In the genomic region with DNA sequence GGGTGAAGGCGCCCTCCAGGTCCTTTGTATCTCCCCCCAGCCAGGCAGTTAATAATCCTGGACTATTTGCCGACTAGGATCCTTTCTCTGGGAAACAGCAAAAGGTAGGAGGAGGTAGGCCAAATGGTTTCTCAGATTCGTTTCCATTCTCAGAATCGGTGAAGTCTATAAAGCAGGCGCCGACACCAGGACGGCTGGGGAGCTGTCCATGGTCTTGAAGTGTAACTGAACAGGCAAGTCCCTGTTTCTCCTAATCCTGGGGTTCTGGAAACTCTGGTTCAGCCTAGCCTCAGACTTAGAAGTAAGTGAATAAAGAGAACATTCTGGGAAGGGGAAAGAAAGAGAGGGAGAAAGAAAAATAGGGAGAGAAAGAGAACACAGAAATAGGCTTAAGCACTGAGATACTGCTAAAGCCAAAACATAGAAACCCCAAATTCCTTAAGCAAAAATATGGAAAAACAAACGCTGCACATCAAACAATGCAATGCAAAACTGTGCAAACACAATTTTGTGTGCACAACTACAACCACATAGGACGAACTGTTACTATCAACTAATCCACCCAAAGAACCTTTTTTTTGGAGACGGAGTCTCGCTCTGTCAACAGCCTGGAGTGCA, we compare ENCODE assay signal across 8 cellular contexts. TPM values are rescaled to one million over a fixed set of nuclear protein-coding genes. Genes with fewer than 3 reads are reported as not detected.
A peak's percentile ranks its signal among the peaks of the same experiment; 100 is the strongest.
DNase-seq lines count a peak whose midpoint lies in the region; ATAC-seq and TF ChIP-seq lines count a peak whose summit lies in the region.

No MANE protein-coding gene starts in this region.

- DNase-seq in H7, result peak; percentile 73
- DNase-seq in SJCRH30, result peak; percentile 75 to 83
- DNase-seq in effector memory CD8-positive, alpha-beta T cell, result peak in 2 of 3 experiments; percentile 9 to 10
- peak; percentile 56 to 71 (median 63) for DNase-seq in ovary
- DNase-seq in SHP77 (lab: John Stamatoyannopoulos, UW), result no peak

- H3K4me3 Mint-ChIP-seq in effector memory CD8-positive, alpha-beta T cell, result no peak overlapping the region

- H3K36me3 Mint-ChIP-seq in effector memory CD8-positive, alpha-beta T cell (ENCODE audit: insufficient read depth), result no peaks in the 10 kb centered on the region

- no peak overlapping the region for H3K27ac Mint-ChIP-seq in effector memory CD8-positive, alpha-beta T cell

- 27 to 30% (median 30%) methylated on average over 11 of the region's 11 CpGs for WGBS in ovary, 3 donors

- no peaks in the 10 kb centered on the region for H3K9me3 Mint-ChIP-seq in effector memory CD8-positive, alpha-beta T cell

- H3K27me3 Mint-ChIP-seq in effector memory CD8-positive, alpha-beta T cell, result peaks cover 66 to 78% of the 10 kb centered on the region in 2 donors

- H3K36me3 ChIP-seq in H7 (replicated peaks; ENCODE audit: control insufficient read depth, insufficient read depth, low read length) (no peaks in the 10 kb centered on the region), SJCRH30 (no peaks in the 10 kb centered on the region), ovary (no peaks in the 10 kb centered on the region)

- TF ChIP-seq EP300 in ovary (IDR thresholded peaks at IDR 0.05), result no peak

- no peaks in the 10 kb centered on the region for H3K27me3 ChIP-seq in H7 (ENCODE audit: control insufficient read depth, insufficient read depth, low read length)
- H3K27me3 ChIP-seq in SJCRH30, result no peaks in the 10 kb centered on the region
- no peaks in the 10 kb centered on the region for H3K27me3 ChIP-seq in ovary

- no peak for ATAC-seq in effector memory CD8-positive, alpha-beta T cell (replicated peaks)
- no peak for ATAC-seq in HG03280 (IDR thresholded peaks at IDR 0.05; ENCODE audit: unreplicated experiment)
- ATAC-seq in HG03175 (IDR thresholded peaks at IDR 0.05; ENCODE audit: unreplicated experiment), result no peak
- ATAC-seq in HG02610 (IDR thresholded peaks at IDR 0.05; ENCODE audit: unreplicated experiment), result no peak

- no peak for TF ChIP-seq CTCF in ovary (IDR thresholded peaks at IDR 0.05)

- no peaks in the 10 kb centered on the region for H3K4me1 Mint-ChIP-seq in effector memory CD8-positive, alpha-beta T cell (ENCODE audit: low read depth in 2 of 2)

- H3K4me1 ChIP-seq in SJCRH30 (no peaks in the 10 kb centered on the region), ovary (ENCODE audit: insufficient read depth) (no peaks in the 10 kb centered on the region)

- intact Hi-C loops in ovary (cut with DNase I), result no loop called here

- no peak overlapping the region for H3K4me3 ChIP-seq in H7 (ENCODE audit: insufficient read depth, low read depth, low read length)
- H3K4me3 ChIP-seq in SJCRH30, result no peak overlapping the region
- H3K4me3 ChIP-seq in ovary, result no peak overlapping the region

- no peak overlapping the region for H3K27ac ChIP-seq in SJCRH30
- H3K27ac ChIP-seq in ovary, result no peak overlapping the region

- H3K9me3 ChIP-seq in SJCRH30 (replicated peaks), result no peaks in the 10 kb centered on the region
- H3K9me3 ChIP-seq in ovary, result no peaks in the 10 kb centered on the region

- TF ChIP-seq POLR2A in ovary (IDR thresholded peaks at IDR 0.05), result no peak

RNA-seq across cellular contexts. Expression of a gene that starts 11.1 kb away (rescaled TPM):
- 25.0 and 29.5 TPM in 2 replicates for total RNA-seq in H7 (2014; rRNA removed; shearing (Covaris generic))
- not detected in 2 replicates for total RNA-seq in SJCRH30 (2014; rRNA removed; shearing (Covaris generic))
- under 1 TPM in 1 of 7 donors, not detected in 6; 0.05 TPM for total RNA-seq in ovary
- under 1 TPM; 0.05 to 0.23 TPM for polyA plus RNA-seq in ovary

RNA-seq across cellular contexts. Expression of a gene that starts 20.1 kb away (rescaled TPM):
- not detected in 2 replicates for total RNA-seq in H7 (2014; rRNA removed; shearing (Covaris generic))
- not detected in 2 replicates for total RNA-seq in SJCRH30 (2014; rRNA removed; shearing (Covaris generic))
- total RNA-seq in ovary, result not detected
- polyA plus RNA-seq in ovary, result not detected

Comparison
In these comparisons a context has a peak if more than half of its experiments do, and no peak if none do; other contexts are left out.
1. DNase-seq: peak in H7 (single experiment), SJCRH30 (2 of 2), effector memory CD8-positive, alpha-beta T cell (2 of 3) and ovary (5 of 5); none in SHP77 (0 of 2).
2. RNA of a gene that starts 11.1 kb away (total RNA-seq): 25.0 to 29.5 TPM in H7; not detected in SJCRH30 and 0.05 TPM in ovary; every median in the first group is over 10 times any median in the second.